ENCODE assay signal across 8 cellular contexts in genomic region chr14:36320210-36321003, GRCh38. TPM values are rescaled to one million over a fixed set of nuclear protein-coding genes. Genes with fewer than 3 reads are reported as not detected.
A peak's percentile ranks its signal among the peaks of the same experiment; 100 is the strongest.
DNase-seq lines count a peak whose midpoint lies in the region; ATAC-seq, FAIRE-seq and TF ChIP-seq lines count a peak whose summit lies in the region.

A gene with protein sequence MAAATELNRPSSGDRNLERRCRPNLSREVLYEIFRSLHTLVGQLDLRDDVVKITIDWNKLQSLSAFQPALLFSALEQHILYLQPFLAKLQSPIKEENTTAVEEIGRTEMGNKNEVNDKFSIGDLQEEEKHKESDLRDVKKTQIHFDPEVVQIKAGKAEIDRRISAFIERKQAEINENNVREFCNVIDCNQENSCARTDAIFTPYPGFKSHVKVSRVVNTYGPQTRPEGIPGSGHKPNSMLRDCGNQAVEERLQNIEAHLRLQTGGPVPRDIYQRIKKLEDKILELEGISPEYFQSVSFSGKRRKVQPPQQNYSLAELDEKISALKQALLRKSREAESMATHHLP (minus strand): TSS chr14:36320637. CDS start chr14:36320588, 49 bp downstream.

- peak within 1 kb of the TSS; percentile 76 to 81 for H3K27ac ChIP-seq in right atrium auricular region
- peak within 1 kb of the TSS; percentile 85 for H3K27ac ChIP-seq in psoas muscle

- WGBS in psoas muscle, 3 donors, result 2 to 3% (median 2%) methylated on average over 34 of the region's 34 CpGs

- intact Hi-C loops in psoas muscle (cut with DNase I), result loop anchor here in 1 of 2 donors (5.0 kb wide), 1 partner anchor 62 kb away; no protein-coding TSS in a partner anchor

- H3K36me3 ChIP-seq in right atrium auricular region, result no peaks in the 10 kb centered on the region
- no peaks in the 10 kb centered on the region for H3K36me3 ChIP-seq in psoas muscle (ENCODE audit: insufficient read depth in 1 of 2, low read depth in 1 of 2)

- peak; percentile 86 for FAIRE-seq in urothelium cell line (lab: Jason Lieb, UNC)

- TF ChIP-seq CTCF in GM13976 (IDR thresholded peaks at IDR 0.05; ENCODE audit: borderline replicate concordance, control extremely low read depth, extremely low read depth, insufficient read depth, missing control alignments) (no peak), right atrium auricular region (IDR thresholded peaks at IDR 0.05) (no peak), psoas muscle (IDR thresholded peaks at IDR 0.05) (no peak)

- peak within 1 kb of the TSS; percentile 91 for H3K4me3 Mint-ChIP-seq in T-helper 17 cell

- in situ Hi-C loops in GM13976 (cut with MboI; ENCODE audit: low sequenced_read_pairs, unreplicated experiment), result no loop called here

- H3K4me1 ChIP-seq in right atrium auricular region (peaks cover 0 to 4% of the 10 kb centered on the region in 2 donors), psoas muscle (peaks cover 28% of the 10 kb centered on the region)

- H3K27me3 ChIP-seq in right atrium auricular region (no peaks in the 10 kb centered on the region), psoas muscle (ENCODE audit: insufficient read depth in 3 of 3, low read length in 2 of 3) (peaks cover 0 to 3% (median 2%) of the 10 kb centered on the region in 3 donors)

- H3K9me3 ChIP-seq in T-helper 17 cell (ENCODE audit: control insufficient read depth, low read length, poor library complexity, severe bottlenecking) (no peaks in the 10 kb centered on the region), right atrium auricular region (no peaks in the 10 kb centered on the region), psoas muscle (no peaks in the 10 kb centered on the region)

- peaks cover 16% of the 10 kb centered on the region for H3K27me3 Mint-ChIP-seq in T-helper 17 cell

- H3K4me3 ChIP-seq in right atrium auricular region, result peak within 1 kb of the TSS; percentile 81 to 84
- H3K4me3 ChIP-seq in psoas muscle, result peak within 1 kb of the TSS; percentile 93

- DNase-seq in GM13976 (ENCODE audit: low spot score) (peak; percentile 90), NCI-H1694 treated with DMSO at 0.1 percent for 48 hours (lab: John Stamatoyannopoulos, UW) (peak; percentile 94), T-helper 17 cell (peak; percentile 72 to 80 (median 73)), amygdala (lab: John Stamatoyannopoulos, UW) (peak; percentile 39 to 96 (median 86)), right atrium auricular region (ENCODE audit: low spot score) (peak; percentile 96), psoas muscle (peak; percentile 87 to 91), urothelium cell line (ENCODE audit: low spot score) (peak; percentile 94)

- H3K4me1 Mint-ChIP-seq in T-helper 17 cell, result peaks cover 19% of the 10 kb centered on the region

- peak within 1 kb of the TSS; percentile 91 for H3K27ac Mint-ChIP-seq in T-helper 17 cell

- H3K36me3 Mint-ChIP-seq in T-helper 17 cell (ENCODE audit: low read depth), result peaks cover 2% of the 10 kb centered on the region

- ATAC-seq in HG02885 (IDR thresholded peaks at IDR 0.05; ENCODE audit: poor library complexity, unreplicated experiment) (peak; percentile 98), T-helper 17 cell (peak; percentile 97), psoas muscle (peak; percentile 99 to 100 (median 100))

RNA-seq across cellular contexts. Expression of the gene that starts here (rescaled TPM):
- 10 to 100 TPM; 44.3 to 46.4 TPM for total RNA-seq in T-helper 17 cell
- 10 to 100 TPM in 1 of 2 donors, 1 to 10 TPM in 1; 4.5 to 10.1 TPM for total RNA-seq in right atrium auricular region
- total RNA-seq in psoas muscle, result 1 to 10 TPM; 6.0 to 6.5 (median 6.3) TPM
- 1 to 10 TPM; 3.7 to 6.3 (median 5.6) TPM for polyA plus RNA-seq in psoas muscle

Comparison
In these comparisons a context has a peak if more than half of its experiments do, and no peak if none do; other contexts are left out.
1. Peak in every context shown above with its lines: DNase-seq, ATAC-seq, H3K4me3 ChIP-seq and H3K27ac ChIP-seq.
2. RNA of the gene that starts here (total RNA-seq): 44.3 to 46.4 TPM in T-helper 17 cell; 4.5 to 10.1 TPM in right atrium auricular region and 6.0 to 6.5 TPM in psoas muscle; every median in the first group is over 4 times any median in the second.